Comparison of ENCODE assay signal across 20 cellular contexts in genomic region chr5:93421987-93422391, GRCh38.
A peak's percentile ranks its signal among the peaks of the same experiment; 100 is the strongest.
DNase-seq lines count a peak whose midpoint lies in the region; ATAC-seq, FAIRE-seq and TF ChIP-seq lines count a peak whose summit lies in the region.
"Had no signal": no experiment of that assay in that cellular context is flagged by ENCODE, and none has a peak within 500 bp of the region (broad histone marks: within the 10 kb centered on the region; RNA-seq: fewer than 3 reads in every experiment).

No MANE protein-coding gene starts in this region.

- H3K27ac ChIP-seq in kidney (ENCODE audit: low read depth in 2 of 2, low read length in 2 of 2) = peak overlapping the region; percentile 26 to 58
- no peak overlapping the region for H3K27ac ChIP-seq in uterus
- H3K27ac ChIP-seq: BLaER1, esophagus squamous epithelium, heart right ventricle, PC-9, suprapubic skin, WERI-Rb-1 had no signal

- H3K9ac ChIP-seq in kidney (ENCODE audit: low read length in 2 of 2) = no peak overlapping the region
- H3K9ac ChIP-seq: BLaER1 had no signal

- DNase-seq in NCI-H1694 treated with DMSO at 0.1 percent for 48 hours (lab: John Stamatoyannopoulos, UW) (peak; percentile 21), astrocyte of the spinal cord (ENCODE audit: low read depth, low spot score) (peak; percentile 43), kidney (no peak), renal cortical epithelial cell (ENCODE audit: low read depth) (peak; percentile 56), NCI-H510A (lab: John Stamatoyannopoulos, UW) (no peak), uterus (no peak)
- DNase-seq: cortex of kidney; esophagus squamous epithelium; heart right ventricle; Karpas-422; NCI-H1105; PC-9; stimulated activated CD4-positive, alpha-beta T cell treated with anti-CD3 and anti-CD28 coated beads, Interleukin-1b, Interleukin-23, amount 100 ng/mL, for 48 hours; T-cell; WERI-Rb-1 had no signal

- no peak for FAIRE-seq in kidney (lab: Jason Lieb, UNC)

- TF ChIP-seq CTCF in astrocyte of the spinal cord (IDR thresholded peaks at IDR 0.05; ENCODE audit: low read depth, low read length) (no peak), kidney (IDR thresholded peaks at IDR 0.05; ENCODE audit: borderline replicate concordance, extremely low read depth, insufficient read depth) (no peak), uterus (IDR thresholded peaks at IDR 0.05) (no peak)

- ATAC-seq in HG03108 (IDR thresholded peaks at IDR 0.05; ENCODE audit: unreplicated experiment) (no peak), HG03095 (IDR thresholded peaks at IDR 0.05; ENCODE audit: unreplicated experiment) (no peak)
- ATAC-seq: heart right ventricle, left lobe of liver, T-cell had no signal

- H3K36me3 ChIP-seq in kidney (ENCODE audit: control insufficient read depth in 1 of 2, insufficient read depth in 2 of 2, low read length in 2 of 2) (no peaks in the 10 kb centered on the region), uterus (no peaks in the 10 kb centered on the region)
- H3K36me3 ChIP-seq: BLaER1, esophagus squamous epithelium, heart right ventricle, suprapubic skin, WERI-Rb-1 had no signal

- no peak for TF ChIP-seq POLR2A in uterus (IDR thresholded peaks at IDR 0.05)

- H3K27me3 ChIP-seq in uterus = no peaks in the 10 kb centered on the region
- H3K27me3 ChIP-seq: BLaER1, esophagus squamous epithelium, suprapubic skin had no signal

- intact Hi-C loops in kidney (cut with DNase I) (no loop called here), uterus (cut with DNase I; ENCODE audit: low total_unique reads) (no loop called here)

- H3K4me1 ChIP-seq in kidney (ENCODE audit: control insufficient read depth in 1 of 2, insufficient read depth in 1 of 2, low read depth in 1 of 2, low read length in 2 of 2) = peaks cover 5 to 23% of the 10 kb centered on the region in 2 donors
- H3K4me1 ChIP-seq in uterus = no peaks in the 10 kb centered on the region
- H3K4me1 ChIP-seq: BLaER1, heart right ventricle had no signal

- in situ Hi-C loops in astrocyte of the spinal cord (cut with HindIII; ENCODE audit: low sequenced_read_pairs) = no loop called here

- H3K9me3 ChIP-seq in kidney (ENCODE audit: control insufficient read depth in 1 of 2, low read length in 2 of 2) (no peaks in the 10 kb centered on the region), uterus (no peaks in the 10 kb centered on the region)
- H3K9me3 ChIP-seq: BLaER1, esophagus squamous epithelium, heart right ventricle, suprapubic skin had no signal

- H3K4me3 ChIP-seq in astrocyte of the spinal cord (ENCODE audit: low read depth, low read length) (no peak overlapping the region), kidney (ENCODE audit: low read length in 2 of 2) (peak overlapping the region; percentile 43 to 47), uterus (no peak overlapping the region)
- H3K4me3 ChIP-seq: BLaER1, esophagus squamous epithelium, heart right ventricle, PC-9, suprapubic skin had no signal

Comparison
In these comparisons a context has a peak if more than half of its experiments do, and no peak if none do; other contexts are left out.
1. DNase-seq: peak in NCI-H1694 treated with DMSO at 0.1 percent for 48 hours (single experiment), astrocyte of the spinal cord (single experiment) and renal cortical epithelial cell (single experiment); none in kidney (single experiment), NCI-H510A (single experiment) and uterus (0 of 2).
2. H3K4me3 ChIP-seq: peak in kidney (2 of 2); none in astrocyte of the spinal cord (single experiment) and uterus (0 of 2).
3. H3K27ac ChIP-seq: peak in kidney (2 of 2); none in uterus (0 of 2).